18 cellular contexts compared by ENCODE assay signal in the genomic region with DNA sequence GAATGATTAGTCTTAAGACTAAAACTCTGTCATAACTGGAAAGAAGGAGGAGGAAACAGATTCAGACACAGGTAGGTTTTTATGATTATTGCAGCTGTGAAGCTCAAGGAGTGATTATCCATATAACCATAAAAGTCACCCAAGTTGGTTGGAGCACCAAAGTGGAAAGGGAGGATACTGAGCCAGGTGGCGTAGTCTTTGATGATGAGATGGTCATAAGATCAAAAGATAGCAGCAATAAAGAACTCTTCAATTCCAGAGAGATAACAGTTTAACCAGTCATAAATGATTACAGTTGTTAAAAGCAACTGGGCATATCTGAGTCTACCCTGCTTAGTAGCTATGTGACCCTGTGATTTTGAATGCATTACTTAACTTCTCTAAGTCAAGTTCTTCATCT. TPM values are rescaled to one million over a fixed set of nuclear protein-coding genes. Genes with fewer than 3 reads are reported as not detected.
"Had no signal": no experiment of that assay in that cellular context is flagged by ENCODE, and none has a peak within 500 bp of the region (broad histone marks: within the 10 kb centered on the region; RNA-seq: fewer than 3 reads in every experiment).

No MANE protein-coding gene starts in this region.

- H3K27me3 ChIP-seq: MG63 had no signal

- H3K4me3 ChIP-seq: MG63 had no signal

- H3K4me2 ChIP-seq: SK-N-SH had no signal

- H3K9me3 ChIP-seq: MG63, SK-N-SH had no signal

- H3K36me3 ChIP-seq: MG63 had no signal

- DNase-seq: KBM-7, MG63, NCI-H1092, NCI-H1105 treated with DMSO at 0.1 percent for 48 hours, NCI-H1417 treated with DMSO at 0.1 percent for 48 hours, NCI-H187, NCI-H2029 treated with DMSO at 0.1 percent for 48 hours, NCI-H2227 treated with DMSO at 0.1 percent for 48 hours, NCI-H446, NCI-H510A, NCI-H524 treated with DMSO at 0.1 percent for 48 hours, NCI-H69, NCI-H774, SHP77, SK-N-SH, SW 1271 had no signal

- H3K9ac ChIP-seq: SK-N-SH had no signal

- H3K27ac ChIP-seq: RWPE1 had no signal

- H3K9me2 ChIP-seq: SK-N-SH had no signal

RNA-seq across cellular contexts. Expression of gene RUNDC3B, which starts 35.9 kb away (rescaled TPM):
- total RNA-seq: HT-29 had no signal
